1 cellular context compared by ENCODE assay signal in the genomic region with DNA sequence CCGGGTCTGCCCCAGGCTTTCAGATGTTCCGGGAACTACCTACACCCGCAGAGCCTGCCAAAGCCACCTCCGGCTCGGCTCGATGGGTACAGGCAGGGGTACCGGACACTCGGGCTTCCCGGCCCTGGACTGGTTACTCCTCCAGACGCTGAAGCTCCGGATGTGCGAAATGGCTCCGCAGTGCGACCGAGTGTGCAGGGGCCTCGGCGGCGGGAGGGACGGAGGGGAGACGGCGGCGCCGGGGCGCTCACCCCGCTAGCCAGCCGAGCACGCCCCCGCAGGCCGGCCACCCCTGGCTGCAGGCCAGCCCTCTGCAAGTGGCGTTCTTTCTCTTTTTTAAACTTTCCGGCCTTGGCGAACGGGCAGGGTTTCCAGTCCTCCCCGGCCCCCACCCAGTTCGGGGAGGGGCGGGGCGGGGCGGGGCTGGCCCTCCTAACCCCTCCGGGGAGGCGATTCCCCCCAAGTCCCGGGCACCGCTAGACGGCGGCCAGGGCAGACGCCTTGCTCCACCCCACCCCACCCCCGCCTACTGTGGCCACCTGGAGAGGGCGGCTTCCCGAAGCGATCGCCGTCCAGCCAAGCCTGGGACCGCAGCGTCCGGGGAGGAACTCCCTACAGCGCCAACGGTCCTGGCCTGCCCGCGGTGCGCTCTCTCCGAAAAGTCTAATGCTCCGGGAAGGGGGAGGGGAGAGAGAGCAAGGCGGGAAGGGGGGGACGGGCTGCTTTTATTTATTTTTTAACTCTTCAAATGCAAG.
TF ChIP-seq lines count a peak whose summit lies in the region.

No MANE protein-coding gene starts in this region.

TF ChIP-seq in HEK293, 187 proteins besides CTCF, POLR2A, EP300 and RAD21 (continued from another document):
- TF ChIP-seq, protein P1, sequence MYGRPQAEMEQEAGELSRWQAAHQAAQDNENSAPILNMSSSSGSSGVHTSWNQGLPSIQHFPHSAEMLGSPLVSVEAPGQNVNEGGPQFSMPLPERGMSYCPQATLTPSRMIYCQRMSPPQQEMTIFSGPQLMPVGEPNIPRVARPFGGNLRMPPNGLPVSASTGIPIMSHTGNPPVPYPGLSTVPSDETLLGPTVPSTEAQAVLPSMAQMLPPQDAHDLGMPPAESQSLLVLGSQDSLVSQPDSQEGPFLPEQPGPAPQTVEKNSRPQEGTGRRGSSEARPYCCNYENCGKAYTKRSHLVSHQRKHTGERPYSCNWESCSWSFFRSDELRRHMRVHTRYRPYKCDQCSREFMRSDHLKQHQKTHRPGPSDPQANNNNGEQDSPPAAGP (tag by site-specific recombination; IDR thresholded peaks at IDR 0.05): peak; percentile 45; the same call in 1 of the 2 replicates
- TF ChIP-seq, protein P2, sequence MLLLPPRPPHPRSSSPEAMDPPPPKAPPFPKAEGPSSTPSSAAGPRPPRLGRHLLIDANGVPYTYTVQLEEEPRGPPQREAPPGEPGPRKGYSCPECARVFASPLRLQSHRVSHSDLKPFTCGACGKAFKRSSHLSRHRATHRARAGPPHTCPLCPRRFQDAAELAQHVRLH (tag by site-specific recombination; IDR thresholded peaks at IDR 0.05): no peak
- TF ChIP-seq ZNF433 (tag by site-specific recombination; IDR thresholded peaks at IDR 0.05; ENCODE audit: low read depth) (no peak), KLF1 (tag by site-specific recombination; IDR thresholded peaks at IDR 0.05) (peak; percentile 93), ZNF266 (tag by site-specific recombination; IDR thresholded peaks at IDR 0.05; ENCODE audit: low read depth) (no peak)
- TF ChIP-seq, protein P3, sequence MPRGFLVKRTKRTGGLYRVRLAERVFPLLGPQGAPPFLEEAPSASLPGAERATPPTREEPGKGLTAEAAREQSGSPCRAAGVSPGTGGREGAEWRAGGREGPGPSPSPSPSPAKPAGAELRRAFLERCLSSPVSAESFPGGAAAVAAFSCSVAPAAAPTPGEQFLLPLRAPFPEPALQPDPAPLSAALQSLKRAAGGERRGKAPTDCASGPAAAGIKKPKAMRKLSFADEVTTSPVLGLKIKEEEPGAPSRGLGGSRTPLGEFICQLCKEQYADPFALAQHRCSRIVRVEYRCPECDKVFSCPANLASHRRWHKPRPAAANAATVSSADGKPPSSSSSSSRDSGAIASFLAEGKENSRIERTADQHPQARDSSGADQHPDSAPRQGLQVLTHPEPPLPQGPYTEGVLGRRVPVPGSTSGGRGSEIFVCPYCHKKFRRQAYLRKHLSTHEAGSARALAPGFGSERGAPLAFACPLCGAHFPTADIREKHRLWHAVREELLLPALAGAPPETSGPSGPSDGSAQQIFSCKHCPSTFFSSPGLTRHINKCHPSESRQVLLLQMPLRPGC (tag by site-specific recombination; IDR thresholded peaks at IDR 0.05): no peak
- TF ChIP-seq, protein P4, sequence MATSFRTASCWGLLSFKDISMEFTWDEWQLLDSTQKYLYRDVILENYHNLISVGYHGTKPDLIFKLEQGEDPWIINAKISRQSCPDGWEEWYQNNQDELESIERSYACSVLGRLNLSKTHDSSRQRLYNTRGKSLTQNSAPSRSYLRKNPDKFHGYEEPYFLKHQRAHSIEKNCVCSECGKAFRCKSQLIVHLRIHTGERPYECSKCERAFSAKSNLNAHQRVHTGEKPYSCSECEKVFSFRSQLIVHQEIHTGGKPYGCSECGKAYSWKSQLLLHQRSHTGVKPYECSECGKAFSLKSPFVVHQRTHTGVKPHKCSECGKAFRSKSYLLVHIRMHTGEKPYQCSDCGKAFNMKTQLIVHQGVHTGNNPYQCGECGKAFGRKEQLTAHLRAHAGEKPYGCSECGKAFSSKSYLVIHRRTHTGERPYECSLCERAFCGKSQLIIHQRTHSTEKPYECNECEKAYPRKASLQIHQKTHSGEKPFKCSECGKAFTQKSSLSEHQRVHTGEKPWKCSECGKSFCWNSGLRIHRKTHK (tag by site-specific recombination; IDR thresholded peaks at IDR 0.05): no peak
- TF ChIP-seq, protein P5, sequence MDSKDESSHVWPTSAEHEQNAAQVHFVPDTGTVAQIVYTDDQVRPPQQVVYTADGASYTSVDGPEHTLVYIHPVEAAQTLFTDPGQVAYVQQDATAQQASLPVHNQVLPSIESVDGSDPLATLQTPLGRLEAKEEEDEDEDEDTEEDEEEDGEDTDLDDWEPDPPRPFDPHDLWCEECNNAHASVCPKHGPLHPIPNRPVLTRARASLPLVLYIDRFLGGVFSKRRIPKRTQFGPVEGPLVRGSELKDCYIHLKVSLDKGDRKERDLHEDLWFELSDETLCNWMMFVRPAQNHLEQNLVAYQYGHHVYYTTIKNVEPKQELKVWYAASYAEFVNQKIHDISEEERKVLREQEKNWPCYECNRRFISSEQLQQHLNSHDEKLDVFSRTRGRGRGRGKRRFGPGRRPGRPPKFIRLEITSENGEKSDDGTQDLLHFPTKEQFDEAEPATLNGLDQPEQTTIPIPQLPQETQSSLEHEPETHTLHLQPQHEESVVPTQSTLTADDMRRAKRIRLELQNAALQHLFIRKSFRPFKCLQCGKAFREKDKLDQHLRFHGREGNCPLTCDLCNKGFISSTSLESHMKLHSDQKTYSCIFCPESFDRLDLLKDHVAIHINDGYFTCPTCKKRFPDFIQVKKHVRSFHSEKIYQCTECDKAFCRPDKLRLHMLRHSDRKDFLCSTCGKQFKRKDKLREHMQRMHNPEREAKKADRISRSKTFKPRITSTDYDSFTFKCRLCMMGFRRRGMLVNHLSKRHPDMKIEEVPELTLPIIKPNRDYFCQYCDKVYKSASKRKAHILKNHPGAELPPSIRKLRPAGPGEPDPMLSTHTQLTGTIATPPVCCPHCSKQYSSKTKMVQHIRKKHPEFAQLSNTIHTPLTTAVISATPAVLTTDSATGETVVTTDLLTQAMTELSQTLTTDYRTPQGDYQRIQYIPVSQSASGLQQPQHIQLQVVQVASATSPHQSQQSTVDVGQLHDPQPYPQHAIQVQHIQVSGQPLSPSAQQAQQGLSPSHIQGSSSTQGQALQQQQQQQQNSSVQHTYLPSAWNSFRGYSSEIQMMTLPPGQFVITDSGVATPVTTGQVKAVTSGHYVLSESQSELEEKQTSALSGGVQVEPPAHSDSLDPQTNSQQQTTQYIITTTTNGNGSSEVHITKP (tag by site-specific recombination; IDR thresholded peaks at IDR 0.05): 0 out of 2 replicates have a peak, but pooled peaks have one; percentile 20
